21 cellular contexts compared by ENCODE assay signal in genomic region chr14:21226467-21226866, GRCh38. TPM values are rescaled to one million over a fixed set of nuclear protein-coding genes. Genes with fewer than 3 reads are reported as not detected.
DNase-seq lines count a peak whose midpoint lies in the region; ATAC-seq, FAIRE-seq and TF ChIP-seq lines count a peak whose summit lies in the region.
"Had no signal": no experiment of that assay in that cellular context is flagged by ENCODE, and none has a peak within 500 bp of the region (broad histone marks: within the 10 kb centered on the region; RNA-seq: fewer than 3 reads in every experiment).

No MANE protein-coding gene starts in this region.

- no peak for ATAC-seq in CD4-positive, CD25-positive, alpha-beta regulatory T cell (ENCODE audit: low read depth in 2 of 2)
- no peak for ATAC-seq in GM12878
- no peak for ATAC-seq in natural killer cell treated with Interleukin-12 subunit alpha and Interleukin-12 subunit beta and Interleukin-15 and Interleukin-18, amount 100 ng/mL, for 72 hours
- ATAC-seq in gastrocnemius medialis: no peak
- ATAC-seq: K562 had no signal

- in situ Hi-C loops in GM18951 (cut with MboI; ENCODE audit: low sequenced_read_pairs, unreplicated experiment) (no loop called here), GM12878 (cut with MboI) (no loop called here), gastrocnemius medialis (cut with MboI; ENCODE audit: low sequenced_read_pairs in 4 of 4) (loop anchor here in 1 of 4 donors (25.0 kb wide), 1 partner anchor 161 kb away; the partner anchor contains the start of gene SUPT16H)

- H3K4me2 ChIP-seq in GM12878 (ENCODE audit: control insufficient read depth, insufficient read depth): no peak overlapping the region
- H3K4me2 ChIP-seq: BLaER1 treated with 17β-estradiol and CSF1 and Interleukin-3, amounts not matched to agents 10 nM and 100 nM; PC-9 had no signal

- TF ChIP-seq CTCF in GM12878 (IDR thresholded peaks at IDR 0.05 in 2 of 3, conservative IDR thresholded peaks at IDR 0.05 in 1 of 3; ENCODE audit: control insufficient read depth in 2 of 3, extremely low read depth in 1 of 3, insufficient read depth in 1 of 3, low read depth in 3 of 3, low read length in 3 of 3): no peak
- TF ChIP-seq CTCF in gastrocnemius medialis (IDR thresholded peaks at IDR 0.05 in 4 of 5, conservative IDR thresholded peaks at IDR 0.05 in 1 of 5): no peak

- H3K4me3 Mint-ChIP-seq in CD4-positive, CD25-positive, alpha-beta regulatory T cell: no peak overlapping the region
- no peak overlapping the region for H3K4me3 Mint-ChIP-seq in natural killer cell treated with Interleukin-12 subunit alpha and Interleukin-12 subunit beta and Interleukin-15 and Interleukin-18, amount 100 ng/mL, for 72 hours
- H3K4me3 Mint-ChIP-seq: HFFc6 had no signal

- POLR2A ChIA-PET in GM12878 (lab: Charles Lee): interaction anchor here (0.6 to 1.0 kb wide), 3 partner anchors 31 to 38 kb away, joined by 4 to 5 read pairs (median 4); no protein-coding TSS in a partner anchor

- peak; percentile 29 for TF ChIP-seq POLR2A in GM18951 (IDR thresholded peaks at IDR 0.05; ENCODE audit: extremely low read depth, insufficient read depth, insufficient read length)
- no peak for TF ChIP-seq POLR2A in GM12878 (IDR thresholded peaks at IDR 0.05; ENCODE audit: low read depth, low read length)
- TF ChIP-seq POLR2A in gastrocnemius medialis (IDR thresholded peaks at IDR 0.05): no peak

- H3K27ac Mint-ChIP-seq in CD4-positive, CD25-positive, alpha-beta regulatory T cell: peak overlapping the region in 2 of 3 donors; percentile 1 to 12
- H3K27ac Mint-ChIP-seq in natural killer cell treated with Interleukin-12 subunit alpha and Interleukin-12 subunit beta and Interleukin-15 and Interleukin-18, amount 100 ng/mL, for 72 hours: peak overlapping the region; percentile 11 to 55

- no peaks in the 10 kb centered on the region for H3K27me3 Mint-ChIP-seq in CD4-positive, CD25-positive, alpha-beta regulatory T cell
- no peaks in the 10 kb centered on the region for H3K27me3 Mint-ChIP-seq in natural killer cell treated with Interleukin-12 subunit alpha and Interleukin-12 subunit beta and Interleukin-15 and Interleukin-18, amount 100 ng/mL, for 72 hours

- peaks cover 57% of the 10 kb centered on the region for H3K79me2 ChIP-seq in GM12878 (ENCODE audit: control insufficient read depth, insufficient read depth, low read length)

- H3K36me3 Mint-ChIP-seq in CD4-positive, CD25-positive, alpha-beta regulatory T cell: peaks cover 46% of the 10 kb centered on the region
- peaks cover 48% of the 10 kb centered on the region for H3K36me3 Mint-ChIP-seq in natural killer cell treated with Interleukin-12 subunit alpha and Interleukin-12 subunit beta and Interleukin-15 and Interleukin-18, amount 100 ng/mL, for 72 hours

- FAIRE-seq in GM12878 (lab: Jason Lieb, UNC): no peak
- FAIRE-seq: K562 had no signal

- H3K27ac ChIP-seq in CD4-positive, CD25-positive, alpha-beta regulatory T cell (ENCODE audit: insufficient read depth, low read length, poor library complexity, severe bottlenecking): no peak overlapping the region
- no peak overlapping the region for H3K27ac ChIP-seq in GM12878 (ENCODE audit: control insufficient read depth, insufficient read depth)
- H3K27ac ChIP-seq in gastrocnemius medialis: no peak overlapping the region
- H3K27ac ChIP-seq: BLaER1 treated with 17β-estradiol and CSF1 and Interleukin-3, amounts not matched to agents 10 nM and 100 nM; PC-9 had no signal

- TF ChIP-seq EP300 in GM12878 (IDR thresholded peaks at IDR 0.05; ENCODE audit: borderline replicate concordance in 1 of 2, control insufficient read depth in 1 of 2, low read depth in 2 of 2, low read length in 2 of 2): no peak

- H3K4me1 Mint-ChIP-seq in CD4-positive, CD25-positive, alpha-beta regulatory T cell: peaks cover 37 to 87% (median 57%) of the 10 kb centered on the region in 4 donors
- H3K4me1 Mint-ChIP-seq in natural killer cell treated with Interleukin-12 subunit alpha and Interleukin-12 subunit beta and Interleukin-15 and Interleukin-18, amount 100 ng/mL, for 72 hours (ENCODE audit: low read depth in 2 of 2): peaks cover 55 to 59% of the 10 kb centered on the region in 2 donors

- peaks cover 79% of the 10 kb centered on the region for H3K36me3 ChIP-seq in CD4-positive, CD25-positive, alpha-beta regulatory T cell (ENCODE audit: control insufficient read depth, insufficient read depth, low read length)
- H3K36me3 ChIP-seq in GM12878 (ENCODE audit: control insufficient read depth in 2 of 2, insufficient read depth in 2 of 2, low read length in 1 of 2) (peaks cover 14 to 67% of the 10 kb centered on the region in 2 experiments), gastrocnemius medialis (peaks cover 0 to 65% of the 10 kb centered on the region in 2 donors)

- H3K9me3 ChIP-seq in CD4-positive, CD25-positive, alpha-beta regulatory T cell (ENCODE audit: control insufficient read depth in 2 of 2, low read length in 2 of 2): no peaks in the 10 kb centered on the region
- no peaks in the 10 kb centered on the region for H3K9me3 ChIP-seq in GM12878 (replicated peaks; ENCODE audit: control insufficient read depth, insufficient read depth, low read length)
- no peaks in the 10 kb centered on the region for H3K9me3 ChIP-seq in gastrocnemius medialis
- H3K9me3 ChIP-seq: BLaER1 treated with 17β-estradiol and CSF1 and Interleukin-3, amounts not matched to agents 10 nM and 100 nM; MG63 had no signal

- H3K4me3 ChIP-seq in CD4-positive, CD25-positive, alpha-beta regulatory T cell (ENCODE audit: low read depth, low read length): no peak overlapping the region
- H3K4me3 ChIP-seq in GM12878 (no peak overlapping the region), gastrocnemius medialis (no peak overlapping the region)
- H3K4me3 ChIP-seq: BLaER1 treated with 17β-estradiol and CSF1 and Interleukin-3, amounts not matched to agents 10 nM and 100 nM; K562; MG63; PC-9 had no signal

- peaks cover 67% of the 10 kb centered on the region for H3K4me1 ChIP-seq in CD4-positive, CD25-positive, alpha-beta regulatory T cell (ENCODE audit: control insufficient read depth, insufficient read depth, low read length, poor library complexity, severe bottlenecking)
- H3K4me1 ChIP-seq in GM12878 (ENCODE audit: control insufficient read depth, insufficient read depth, low read length): no peaks in the 10 kb centered on the region
- peaks cover 15 to 37% of the 10 kb centered on the region in 2 donors for H3K4me1 ChIP-seq in gastrocnemius medialis

- H2AFZ ChIP-seq in GM12878 (ENCODE audit: control insufficient read depth, low read depth, low read length): no peak overlapping the region
- H2AFZ ChIP-seq: PC-9 had no signal

- H3K9me3 Mint-ChIP-seq in CD4-positive, CD25-positive, alpha-beta regulatory T cell: no peaks in the 10 kb centered on the region
- H3K9me3 Mint-ChIP-seq in natural killer cell treated with Interleukin-12 subunit alpha and Interleukin-12 subunit beta and Interleukin-15 and Interleukin-18, amount 100 ng/mL, for 72 hours: no peaks in the 10 kb centered on the region
- H3K9me3 Mint-ChIP-seq: HFFc6 had no signal

- TF ChIP-seq RAD21 in GM12878 (IDR thresholded peaks at IDR 0.05; ENCODE audit: insufficient read depth, low read depth, low read length): no peak

- H4K20me1 ChIP-seq in GM12878 (ENCODE audit: control insufficient read depth, insufficient read depth): peaks cover 15% of the 10 kb centered on the region

- CTCF ChIA-PET in GM12878 (lab: Yijun Ruan, JAX): interaction anchor here (1.0 kb wide), 1 partner anchor 10 kb away, joined by 4 read pairs; no protein-coding TSS in a partner anchor

- SMC1A ChIA-PET in GM12878 (lab: Charles Lee; ENCODE audit: uncharacterized antibody, unreplicated experiment): interaction anchor here (0.6 to 1.6 kb wide), 2 partner anchors 12 to 18 kb away, joined by 3 read pairs; no protein-coding TSS in a partner anchor

- no peak overlapping the region for H3K9ac ChIP-seq in GM12878 (ENCODE audit: control insufficient read depth, insufficient read depth, low read length)
- H3K9ac ChIP-seq: BLaER1 treated with 17β-estradiol and CSF1 and Interleukin-3, amounts not matched to agents 10 nM and 100 nM had no signal

- BruUV-seq in GM12878 (replicated peaks; lab: Mats Ljungman, UMichigan): no TSS peak

- H3K27me3 ChIP-seq in CD4-positive, CD25-positive, alpha-beta regulatory T cell (ENCODE audit: control insufficient read depth, insufficient read depth, low read length): no peaks in the 10 kb centered on the region
- H3K27me3 ChIP-seq in GM12878 (replicated peaks in 1 of 2; ENCODE audit: control insufficient read depth in 2 of 2, insufficient read depth in 2 of 2, low read length in 1 of 2) (no peaks in the 10 kb centered on the region), gastrocnemius medialis (no peaks in the 10 kb centered on the region)
- H3K27me3 ChIP-seq: BLaER1 treated with 17β-estradiol and CSF1 and Interleukin-3, amounts not matched to agents 10 nM and 100 nM; MG63 had no signal

- DNase-seq in CD4-positive, CD25-positive, alpha-beta regulatory T cell: no peak
- no peak for DNase-seq in GM12878 (ENCODE audit: low read depth, low spot score)
- DNase-seq in natural killer cell treated with Interleukin-12 subunit alpha and Interleukin-12 subunit beta and Interleukin-15 and Interleukin-18, amount 100 ng/mL, for 72 hours (ENCODE audit: low spot score): no peak
- DNase-seq in MV-4-11 (lab: John Stamatoyannopoulos, UW): no peak
- no peak for DNase-seq in gastrocnemius medialis
- no peak for DNase-seq in activated CD8-positive, alpha-beta memory T cell treated with anti-CD3 and anti-CD28 coated beads for 24 hours
- DNase-seq: EL, GF-D8, H7, HFFc6, MG63, NCI-H1048, NCI-H1436 treated with DMSO at 0.1 percent for 48 hours, NCI-H1930, PC-9, RPMI8226, SHP77 had no signal

- intact Hi-C loops in GM12878 (cut with micrococcal nuclease; ENCODE audit: unreplicated experiment): no loop called here
- intact Hi-C loops in gastrocnemius medialis (cut with DNase I; ENCODE audit: low total_unique reads): loop anchor here (2.0 kb wide), 1 partner anchor 40 kb away; no protein-coding TSS in a partner anchor

- RAD21 ChIA-PET in GM12878 (lab: Charles Lee; ENCODE audit: unreplicated experiment): no interaction called here

- WGBS in GM12878 (ENCODE audit: insufficient coverage, insufficient replicate concordance, low lambda C conversion rate, missing lambda C conversion rate): 92% methylated on average over 8 of the region's 8 CpGs

RNA-seq across cellular contexts. Expression of gene HNRNPC, which starts 42.8 kb away (rescaled TPM):
- total RNA-seq in CD4-positive, CD25-positive, alpha-beta regulatory T cell: 582 TPM
- polyA plus RNA-seq in CD4-positive, CD25-positive, alpha-beta regulatory T cell: 100 to 1,000 TPM; 752 to 840 (median 794) TPM
- 614 and 625 TPM in 2 replicates for total RNA-seq in GM12878 (2013; cell fraction: nucleolus; rRNA removed)
- total RNA-seq in GM12878 (2014; rRNA removed) (911 and 918 TPM in 2 replicates), GM12878 (2014; rRNA removed; fragmentation: Illumina TruSeq; extraction: Trizol) (1,200 and 1,219 TPM in 2 replicates), GM12878 (2021) (766 and 773 TPM in 2 replicates), gastrocnemius medialis (100 to 1,000 TPM; 281 to 357 (median 318) TPM)
- polyA plus RNA-seq in GM12878 (2011; ENCODE audit: low read depth): 683 TPM
- polyA plus RNA-seq in GM12878 (2011; rRNA removed) (1,305 and 1,562 TPM in 2 replicates), GM12878 (2014; fragmentation: Illumina TruSeq; extraction: Trizol) (1,492 and 1,839 TPM in 2 replicates), GM12878 (2014; fragmentation: Nextera tagmentation; extraction: Ambion mirVana) (1,000 to 10,000 TPM in 1 of 2 experiments, 100 to 1,000 TPM in 1; 679 to 1,422 TPM), GM12878 (2014; rRNA removed) (866 and 889 TPM in 2 replicates), GM12878 (2016; fragmentation: Nextera tagmentation; extraction: Ambion mirVana) (1,000 to 10,000 TPM; 1,325 to 1,341 TPM)
- 561 and 849 TPM in 2 replicates for polyA plus RNA-seq in GM12878 (2011; cell fraction: cytosol; rRNA removed)
- polyA plus RNA-seq in GM12878 (2011; cell fraction: nucleus; rRNA removed): 413 and 577 TPM in 2 replicates
- 661 and 837 TPM in 2 replicates for polyA plus RNA-seq in GM12878 (2012)
- polyA minus RNA-seq in GM12878 (2011; rRNA and poly(A)+ RNA removed): 736 and 779 TPM in 2 replicates
- polyA minus RNA-seq in GM12878 (2011; cell fraction: cytosol; rRNA and poly(A)+ RNA removed): 204 and 236 TPM in 2 replicates
- polyA minus RNA-seq in GM12878 (2011; cell fraction: nucleus; rRNA and poly(A)+ RNA removed): 243 and 440 TPM in 2 replicates
- total RNA-seq in natural killer cell treated with Interleukin-12 subunit alpha and Interleukin-12 subunit beta and Interleukin-15 and Interleukin-18, amount 100 ng/mL, for 72 hours: 100 to 1,000 TPM; 834 to 917 TPM

RNA-seq across cellular contexts. Expression of gene RPGRIP1, which starts 53.4 kb away (rescaled TPM):
- not detected for total RNA-seq in CD4-positive, CD25-positive, alpha-beta regulatory T cell
- polyA plus RNA-seq in CD4-positive, CD25-positive, alpha-beta regulatory T cell: under 1 TPM in 1 of 4 donors, not detected in 3; 0.10 TPM
- total RNA-seq in GM12878 (2013; cell fraction: nucleolus; rRNA removed): not detected in 2 replicates
- total RNA-seq in GM12878 (2014; rRNA removed) (0.27 and 1.1 TPM in 2 replicates), GM12878 (2014; rRNA removed; fragmentation: Illumina TruSeq; extraction: Trizol) (0.18 and 0.72 TPM in 2 replicates), GM12878 (2021) (0.44 TPM in 1 of 2 replicates, not detected in the other), gastrocnemius medialis (not detected)
- polyA plus RNA-seq in GM12878 (2011; ENCODE audit: low read depth): not detected
- polyA plus RNA-seq in GM12878 (2011; rRNA removed) (0.13 and 0.30 TPM in 2 replicates), GM12878 (2014; fragmentation: Illumina TruSeq; extraction: Trizol) (0.14 and 0.34 TPM in 2 replicates), GM12878 (2014; fragmentation: Nextera tagmentation; extraction: Ambion mirVana) (under 1 TPM; 0.07 to 0.16 TPM), GM12878 (2014; rRNA removed) (0.10 and 0.11 TPM in 2 replicates), GM12878 (2016; fragmentation: Nextera tagmentation; extraction: Ambion mirVana) (under 1 TPM in 1 of 2 experiments, not detected in 1; 0.07 TPM)
- polyA plus RNA-seq in GM12878 (2011; cell fraction: cytosol; rRNA removed): 0.13 TPM in 1 of 2 replicates, not detected in the other
- polyA plus RNA-seq in GM12878 (2011; cell fraction: nucleus; rRNA removed): 0.15 and 0.40 TPM in 2 replicates
- polyA plus RNA-seq in GM12878 (2012): 0.08 and 0.14 TPM in 2 replicates
- 0.80 TPM in 1 of 2 replicates, not detected in the other for polyA minus RNA-seq in GM12878 (2011; rRNA and poly(A)+ RNA removed)
- polyA minus RNA-seq in GM12878 (2011; cell fraction: cytosol; rRNA and poly(A)+ RNA removed): not detected in 2 replicates
- polyA minus RNA-seq in GM12878 (2011; cell fraction: nucleus; rRNA and poly(A)+ RNA removed): 0.19 TPM in 1 of 2 replicates, not detected in the other
- total RNA-seq in natural killer cell treated with Interleukin-12 subunit alpha and Interleukin-12 subunit beta and Interleukin-15 and Interleukin-18, amount 100 ng/mL, for 72 hours: under 1 TPM in 1 of 2 donors, not detected in 1; 0.17 TPM
- total RNA-seq: HFFc6, LHCN-M2 had no signal
